Comparison of ENCODE assay signal across 8 cellular contexts in genomic region chr20:50286609-50287008, GRCh38.
DNase-seq lines count a peak whose midpoint lies in the region; ATAC-seq and TF ChIP-seq lines count a peak whose summit lies in the region.

No MANE protein-coding gene starts in this region.

- peak overlapping the region; percentile 98 to 99 for H3K27ac ChIP-seq in uterus

- DNase-seq in activated T-cell treated with anti-CD3 and anti-CD28 coated beads, Interleukin-2, amount 50 U/mL, for 72 hours = peak in 1 of 2 donors; percentile 15
- no peak for DNase-seq in activated T-cell treated with anti-CD3 and anti-CD28 coated beads, Interleukin-2, amount 50 U/mL, for 1 hour
- DNase-seq in amniotic epithelial cell (ENCODE audit: low read depth) (peak; percentile 73), left kidney (ENCODE audit: low read depth, low spot score) (peak; percentile 59), uterus (peak; percentile 90 to 94), C1 segment of cervical spinal cord (lab: John Stamatoyannopoulos, UW) (no peak), T-cell (no peak), NCI-H1436 treated with DMSO at 0.1 percent for 48 hours (lab: John Stamatoyannopoulos, UW) (no peak)

- H3K4me3 Mint-ChIP-seq in activated T-cell treated with anti-CD3 and anti-CD28 coated beads, Interleukin-2, amount 50 U/mL, for 72 hours = peak overlapping the region in 1 of 2 donors; percentile 78
- no peak overlapping the region for H3K4me3 Mint-ChIP-seq in T-cell

- TF ChIP-seq POLR2A in uterus (IDR thresholded peaks at IDR 0.05) = peak; percentile 24 to 41

- H3K36me3 Mint-ChIP-seq in activated T-cell treated with anti-CD3 and anti-CD28 coated beads, Interleukin-2, amount 50 U/mL, for 72 hours (ENCODE audit: insufficient read depth in 2 of 2) = no peaks in the 10 kb centered on the region
- H3K36me3 Mint-ChIP-seq in T-cell = no peaks in the 10 kb centered on the region

- ATAC-seq in activated T-cell treated with anti-CD3 and anti-CD28 coated beads, Interleukin-2, amount 50 U/mL, for 72 hours (replicated peaks in 1 of 2) = peak; percentile 9 to 14
- no peak for ATAC-seq in T-cell (replicated peaks in 1 of 4)

- peaks cover 20% of the 10 kb centered on the region for H3K27me3 Mint-ChIP-seq in activated T-cell treated with anti-CD3 and anti-CD28 coated beads, Interleukin-2, amount 50 U/mL, for 72 hours (ENCODE audit: low read depth)
- H3K27me3 Mint-ChIP-seq in T-cell = peaks cover 4 to 13% of the 10 kb centered on the region in 2 donors

- peaks cover 27 to 30% of the 10 kb centered on the region in 2 donors for H3K4me1 ChIP-seq in uterus

- no peaks in the 10 kb centered on the region for H3K27me3 ChIP-seq in uterus

- H3K4me3 ChIP-seq in uterus = peak overlapping the region in 1 of 2 donors; percentile 6

- CTCF ChIA-PET in T-cell (lab: Charles Lee) = no interaction called here

- H3K9me3 Mint-ChIP-seq in activated T-cell treated with anti-CD3 and anti-CD28 coated beads, Interleukin-2, amount 50 U/mL, for 72 hours = no peaks in the 10 kb centered on the region
- no peaks in the 10 kb centered on the region for H3K9me3 Mint-ChIP-seq in T-cell

- H3K4me1 Mint-ChIP-seq in activated T-cell treated with anti-CD3 and anti-CD28 coated beads, Interleukin-2, amount 50 U/mL, for 72 hours (ENCODE audit: low read depth) = peaks cover 43% of the 10 kb centered on the region
- peaks cover 0 to 9% (median 2%) of the 10 kb centered on the region in 3 donors for H3K4me1 Mint-ChIP-seq in T-cell

- H3K27ac Mint-ChIP-seq in activated T-cell treated with anti-CD3 and anti-CD28 coated beads, Interleukin-2, amount 50 U/mL, for 72 hours = peak overlapping the region; percentile 96
- H3K27ac Mint-ChIP-seq in T-cell = no peak overlapping the region

- no peaks in the 10 kb centered on the region for H3K9me3 ChIP-seq in uterus

- intact Hi-C loops in uterus (cut with DNase I; ENCODE audit: low total_unique reads) = loop anchor here (10.0 kb wide), 1 partner anchor 92 kb away; the partner anchor contains the start of gene CEBPB

- no peak for TF ChIP-seq CTCF in uterus (IDR thresholded peaks at IDR 0.05)

- H3K36me3 ChIP-seq in uterus = no peaks in the 10 kb centered on the region

- POLR2A ChIA-PET in T-cell (lab: Charles Lee) = no interaction called here

Comparison
In these comparisons a context has a peak if more than half of its experiments do, and no peak if none do; other contexts are left out.
1. ATAC-seq: peak in activated T-cell treated with anti-CD3 and anti-CD28 coated beads, Interleukin-2, amount 50 U/mL, for 72 hours (2 of 2); none in T-cell (0 of 4).
2. DNase-seq: peak in amniotic epithelial cell (single experiment), left kidney (single experiment) and uterus (2 of 2); none in activated T-cell treated with anti-CD3 and anti-CD28 coated beads, Interleukin-2, amount 50 U/mL, for 1 hour (single experiment), C1 segment of cervical spinal cord (0 of 14), T-cell (0 of 34) and NCI-H1436 treated with DMSO at 0.1 percent for 48 hours (single experiment).